Comparison of ENCODE assay signal across 2 cellular contexts in genomic region chr9:116692619-116693018, GRCh38.
A peak's percentile ranks its signal among the peaks of the same experiment; 100 is the strongest.
TF ChIP-seq lines count a peak whose summit lies in the region.

No MANE protein-coding gene starts in this region.

TF ChIP-seq in IMR-90, 13 proteins besides CTCF, POLR2A, EP300 and RAD21:
- TF ChIP-seq RFX5 (IDR thresholded peaks at IDR 0.05; ENCODE audit: low read depth, low read length) (no peak), CEBPB (IDR thresholded peaks at IDR 0.05; ENCODE audit: low read depth, low read length) (no peak), FOS (IDR thresholded peaks at IDR 0.05; ENCODE audit: low read depth, low read length) (no peak), RCOR1 (IDR thresholded peaks at IDR 0.05; ENCODE audit: insufficient replicate concordance, low read length) (no peak), MAZ (IDR thresholded peaks at IDR 0.05; ENCODE audit: borderline replicate concordance, low read depth, low read length) (no peak), MAFK (IDR thresholded peaks at IDR 0.05; ENCODE audit: low read depth, low read length) (no peak), BHLHE40 (IDR thresholded peaks at IDR 0.05; ENCODE audit: low read depth, low read length) (no peak), SMC3 (IDR thresholded peaks at IDR 0.05; ENCODE audit: low read depth, low read length) (no peak), ELK1 (IDR thresholded peaks at IDR 0.05; ENCODE audit: borderline replicate concordance, low read depth, low read length) (no peak), CHD1 (IDR thresholded peaks at IDR 0.05; ENCODE audit: low read depth, low read length) (no peak), MXI1 (IDR thresholded peaks at IDR 0.05; ENCODE audit: borderline replicate concordance, low read depth, low read length) (no peak), NFE2L2 (IDR thresholded peaks at IDR 0.05; ENCODE audit: low read depth, low read length) (no peak)
- TF ChIP-seq, protein P1, sequence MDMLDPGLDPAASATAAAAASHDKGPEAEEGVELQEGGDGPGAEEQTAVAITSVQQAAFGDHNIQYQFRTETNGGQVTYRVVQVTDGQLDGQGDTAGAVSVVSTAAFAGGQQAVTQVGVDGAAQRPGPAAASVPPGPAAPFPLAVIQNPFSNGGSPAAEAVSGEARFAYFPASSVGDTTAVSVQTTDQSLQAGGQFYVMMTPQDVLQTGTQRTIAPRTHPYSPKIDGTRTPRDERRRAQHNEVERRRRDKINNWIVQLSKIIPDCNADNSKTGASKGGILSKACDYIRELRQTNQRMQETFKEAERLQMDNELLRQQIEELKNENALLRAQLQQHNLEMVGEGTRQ (IDR thresholded peaks at IDR 0.05; ENCODE audit: low read depth, low read length) = no peak
TF ChIP-seq in IMR-90: peak in this region for 0.

TF ChIP-seq in GM12878, 131 proteins besides CTCF, POLR2A, EP300 and RAD21:
- TF ChIP-seq SPI1 (IDR thresholded peaks at IDR 0.05; ENCODE audit: borderline replicate concordance, insufficient read depth, low read depth, low read length) (peak; percentile 8; the same call in 1 of the 2 replicates), RBBP5 (conservative IDR thresholded peaks at IDR 0.05) (no peak)
